1 cellular context compared by ENCODE assay signal in the genomic region with DNA sequence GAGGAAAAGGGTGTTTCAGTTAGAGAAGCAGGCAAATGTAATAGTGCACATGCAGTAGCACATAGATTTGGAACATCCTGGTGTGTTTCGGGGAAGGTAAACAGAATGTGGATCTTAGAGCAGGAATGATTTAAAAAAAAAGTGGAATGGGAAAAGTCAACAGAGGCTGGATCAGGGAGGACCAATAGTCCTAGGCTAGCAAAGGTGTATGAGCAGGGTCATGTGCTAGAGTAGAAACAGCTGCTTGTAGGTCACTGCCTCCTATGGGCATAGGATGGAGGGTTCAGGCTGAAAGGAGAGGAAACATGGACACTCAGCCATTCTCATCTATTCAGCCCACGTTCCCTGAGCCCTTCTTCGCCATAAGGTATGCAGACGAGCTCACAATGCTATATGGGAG.
TF ChIP-seq lines count a peak whose summit lies in the region.

No MANE protein-coding gene starts in this region.

TF ChIP-seq in HepG2, 621 proteins besides CTCF, POLR2A, EP300 and RAD21:
- TF ChIP-seq, protein P1, sequence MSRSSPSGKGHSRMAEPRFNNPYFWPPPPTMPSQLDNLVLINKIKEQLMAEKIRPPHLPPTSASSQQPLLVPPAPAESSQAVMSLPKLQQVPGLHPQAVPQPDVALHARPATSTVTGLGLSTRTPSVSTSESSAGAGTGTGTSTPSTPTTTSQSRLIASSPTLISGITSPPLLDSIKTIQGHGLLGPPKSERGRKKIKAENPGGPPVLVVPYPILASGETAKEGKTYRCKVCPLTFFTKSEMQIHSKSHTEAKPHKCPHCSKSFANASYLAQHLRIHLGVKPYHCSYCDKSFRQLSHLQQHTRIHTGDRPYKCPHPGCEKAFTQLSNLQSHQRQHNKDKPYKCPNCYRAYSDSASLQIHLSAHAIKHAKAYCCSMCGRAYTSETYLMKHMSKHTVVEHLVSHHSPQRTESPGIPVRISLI (CRISPR knock-in tag; IDR thresholded peaks at IDR 0.05; ENCODE audit: borderline replicate concordance): peak; percentile 84; the same call in 1 of the 2 replicates
- no peak for TF ChIP-seq ZNF296 (CRISPR knock-in tag; conservative IDR thresholded peaks at IDR 0.05)
- 0 out of 2 replicates have a peak, but pooled peaks have one; percentile 18 for TF ChIP-seq MXD4 (CRISPR knock-in tag; IDR thresholded peaks at IDR 0.05)
- TF ChIP-seq, protein P2, sequence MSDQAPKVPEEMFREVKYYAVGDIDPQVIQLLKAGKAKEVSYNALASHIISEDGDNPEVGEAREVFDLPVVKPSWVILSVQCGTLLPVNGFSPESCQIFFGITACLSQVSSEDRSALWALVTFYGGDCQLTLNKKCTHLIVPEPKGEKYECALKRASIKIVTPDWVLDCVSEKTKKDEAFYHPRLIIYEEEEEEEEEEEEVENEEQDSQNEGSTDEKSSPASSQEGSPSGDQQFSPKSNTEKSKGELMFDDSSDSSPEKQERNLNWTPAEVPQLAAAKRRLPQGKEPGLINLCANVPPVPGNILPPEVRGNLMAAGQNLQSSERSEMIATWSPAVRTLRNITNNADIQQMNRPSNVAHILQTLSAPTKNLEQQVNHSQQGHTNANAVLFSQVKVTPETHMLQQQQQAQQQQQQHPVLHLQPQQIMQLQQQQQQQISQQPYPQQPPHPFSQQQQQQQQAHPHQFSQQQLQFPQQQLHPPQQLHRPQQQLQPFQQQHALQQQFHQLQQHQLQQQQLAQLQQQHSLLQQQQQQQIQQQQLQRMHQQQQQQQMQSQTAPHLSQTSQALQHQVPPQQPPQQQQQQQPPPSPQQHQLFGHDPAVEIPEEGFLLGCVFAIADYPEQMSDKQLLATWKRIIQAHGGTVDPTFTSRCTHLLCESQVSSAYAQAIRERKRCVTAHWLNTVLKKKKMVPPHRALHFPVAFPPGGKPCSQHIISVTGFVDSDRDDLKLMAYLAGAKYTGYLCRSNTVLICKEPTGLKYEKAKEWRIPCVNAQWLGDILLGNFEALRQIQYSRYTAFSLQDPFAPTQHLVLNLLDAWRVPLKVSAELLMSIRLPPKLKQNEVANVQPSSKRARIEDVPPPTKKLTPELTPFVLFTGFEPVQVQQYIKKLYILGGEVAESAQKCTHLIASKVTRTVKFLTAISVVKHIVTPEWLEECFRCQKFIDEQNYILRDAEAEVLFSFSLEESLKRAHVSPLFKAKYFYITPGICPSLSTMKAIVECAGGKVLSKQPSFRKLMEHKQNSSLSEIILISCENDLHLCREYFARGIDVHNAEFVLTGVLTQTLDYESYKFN (CRISPR knock-in tag; conservative IDR thresholded peaks at IDR 0.05): peak; percentile 35; the same call in 1 of the 2 replicates
- peak; percentile 56 for TF ChIP-seq SAP130 (CRISPR knock-in tag; IDR thresholded peaks at IDR 0.05; ENCODE audit: low read depth)
- no peak for TF ChIP-seq PRMT3 (CRISPR knock-in tag; IDR thresholded peaks at IDR 0.05; ENCODE audit: borderline replicate concordance, low read depth)
- TF ChIP-seq ZNF253 (CRISPR knock-in tag; IDR thresholded peaks at IDR 0.05; ENCODE audit: borderline replicate concordance): no peak
- TF ChIP-seq FOXA3 (CRISPR knock-in tag; IDR thresholded peaks at IDR 0.05): peak; percentile 64
- no peak for TF ChIP-seq FOXO4 (CRISPR knock-in tag; conservative IDR thresholded peaks at IDR 0.05)
- TF ChIP-seq TFAP4 (IDR thresholded peaks at IDR 0.05; ENCODE audit: borderline replicate concordance, low read depth): peak; percentile 84; the same call in 1 of the 2 replicates
- 0 out of 2 replicates have a peak, but pooled peaks have one; percentile 24 for TF ChIP-seq HDAC1 (CRISPR knock-in tag; IDR thresholded peaks at IDR 0.05)
- TF ChIP-seq, protein P3, sequence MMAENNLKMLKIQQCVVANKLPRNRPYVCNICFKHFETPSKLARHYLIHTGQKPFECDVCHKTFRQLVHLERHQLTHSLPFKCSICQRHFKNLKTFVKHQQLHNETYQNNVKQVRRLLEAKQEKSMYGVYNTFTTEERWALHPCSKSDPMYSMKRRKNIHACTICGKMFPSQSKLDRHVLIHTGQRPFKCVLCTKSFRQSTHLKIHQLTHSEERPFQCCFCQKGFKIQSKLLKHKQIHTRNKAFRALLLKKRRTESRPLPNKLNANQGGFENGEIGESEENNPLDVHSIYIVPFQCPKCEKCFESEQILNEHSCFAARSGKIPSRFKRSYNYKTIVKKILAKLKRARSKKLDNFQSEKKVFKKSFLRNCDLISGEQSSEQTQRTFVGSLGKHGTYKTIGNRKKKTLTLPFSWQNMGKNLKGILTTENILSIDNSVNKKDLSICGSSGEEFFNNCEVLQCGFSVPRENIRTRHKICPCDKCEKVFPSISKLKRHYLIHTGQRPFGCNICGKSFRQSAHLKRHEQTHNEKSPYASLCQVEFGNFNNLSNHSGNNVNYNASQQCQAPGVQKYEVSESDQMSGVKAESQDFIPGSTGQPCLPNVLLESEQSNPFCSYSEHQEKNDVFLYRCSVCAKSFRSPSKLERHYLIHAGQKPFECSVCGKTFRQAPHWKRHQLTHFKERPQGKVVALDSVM (CRISPR knock-in tag; IDR thresholded peaks at IDR 0.05): 0 out of 2 replicates have a peak, but pooled peaks have one; percentile 38
- no peak for TF ChIP-seq MTF2 (CRISPR knock-in tag; IDR thresholded peaks at IDR 0.05; ENCODE audit: borderline replicate concordance)
- peak; percentile 68 for TF ChIP-seq TEAD3 (CRISPR knock-in tag; optimal IDR thresholded peaks at IDR 0.05; ENCODE audit: borderline replicate concordance)
- peak; percentile 31; the same call in 1 of the 2 replicates for TF ChIP-seq SMC3 (IDR thresholded peaks at IDR 0.05; ENCODE audit: low read length)
- TF ChIP-seq ZNF567 (CRISPR knock-in tag; IDR thresholded peaks at IDR 0.05; ENCODE audit: borderline replicate concordance): no peak
- TF ChIP-seq SALL1 (CRISPR knock-in tag; IDR thresholded peaks at IDR 0.05): peak; percentile 29; the same call in 1 of the 2 replicates
- no peak for TF ChIP-seq STAT5B (CRISPR knock-in tag; IDR thresholded peaks at IDR 0.05)
- 0 out of 2 replicates have a peak, but pooled peaks have one; percentile 17 for TF ChIP-seq ZNF614 (CRISPR knock-in tag; IDR thresholded peaks at IDR 0.05; ENCODE audit: borderline replicate concordance)
- 0 out of 2 replicates have a peak, but pooled peaks have one; percentile 25 for TF ChIP-seq ARID5B (CRISPR knock-in tag; IDR thresholded peaks at IDR 0.05)
- TF ChIP-seq SIX1 (CRISPR knock-in tag; IDR thresholded peaks at IDR 0.05; ENCODE audit: borderline replicate concordance): no peak
- TF ChIP-seq, protein P4, sequence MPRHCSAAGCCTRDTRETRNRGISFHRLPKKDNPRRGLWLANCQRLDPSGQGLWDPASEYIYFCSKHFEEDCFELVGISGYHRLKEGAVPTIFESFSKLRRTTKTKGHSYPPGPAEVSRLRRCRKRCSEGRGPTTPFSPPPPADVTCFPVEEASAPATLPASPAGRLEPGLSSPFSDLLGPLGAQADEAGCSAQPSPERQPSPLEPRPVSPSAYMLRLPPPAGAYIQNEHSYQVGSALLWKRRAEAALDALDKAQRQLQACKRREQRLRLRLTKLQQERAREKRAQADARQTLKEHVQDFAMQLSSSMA (CRISPR knock-in tag; IDR thresholded peaks at IDR 0.05): no peak
- TF ChIP-seq SP4 (CRISPR knock-in tag; IDR thresholded peaks at IDR 0.05): no peak
- no peak for TF ChIP-seq ZNF550 (CRISPR knock-in tag; IDR thresholded peaks at IDR 0.05; ENCODE audit: borderline replicate concordance)
- no peak for TF ChIP-seq CHD4 (IDR thresholded peaks at IDR 0.05; ENCODE audit: borderline replicate concordance, low read length)
- no peak for TF ChIP-seq TGIF2 (CRISPR knock-in tag; IDR thresholded peaks at IDR 0.05)
- TF ChIP-seq ERF (CRISPR knock-in tag; IDR thresholded peaks at IDR 0.05): no peak
- TF ChIP-seq, protein P5, sequence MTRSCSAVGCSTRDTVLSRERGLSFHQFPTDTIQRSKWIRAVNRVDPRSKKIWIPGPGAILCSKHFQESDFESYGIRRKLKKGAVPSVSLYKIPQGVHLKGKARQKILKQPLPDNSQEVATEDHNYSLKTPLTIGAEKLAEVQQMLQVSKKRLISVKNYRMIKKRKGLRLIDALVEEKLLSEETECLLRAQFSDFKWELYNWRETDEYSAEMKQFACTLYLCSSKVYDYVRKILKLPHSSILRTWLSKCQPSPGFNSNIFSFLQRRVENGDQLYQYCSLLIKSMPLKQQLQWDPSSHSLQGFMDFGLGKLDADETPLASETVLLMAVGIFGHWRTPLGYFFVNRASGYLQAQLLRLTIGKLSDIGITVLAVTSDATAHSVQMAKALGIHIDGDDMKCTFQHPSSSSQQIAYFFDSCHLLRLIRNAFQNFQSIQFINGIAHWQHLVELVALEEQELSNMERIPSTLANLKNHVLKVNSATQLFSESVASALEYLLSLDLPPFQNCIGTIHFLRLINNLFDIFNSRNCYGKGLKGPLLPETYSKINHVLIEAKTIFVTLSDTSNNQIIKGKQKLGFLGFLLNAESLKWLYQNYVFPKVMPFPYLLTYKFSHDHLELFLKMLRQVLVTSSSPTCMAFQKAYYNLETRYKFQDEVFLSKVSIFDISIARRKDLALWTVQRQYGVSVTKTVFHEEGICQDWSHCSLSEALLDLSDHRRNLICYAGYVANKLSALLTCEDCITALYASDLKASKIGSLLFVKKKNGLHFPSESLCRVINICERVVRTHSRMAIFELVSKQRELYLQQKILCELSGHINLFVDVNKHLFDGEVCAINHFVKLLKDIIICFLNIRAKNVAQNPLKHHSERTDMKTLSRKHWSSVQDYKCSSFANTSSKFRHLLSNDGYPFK (CRISPR knock-in tag; IDR thresholded peaks at IDR 0.05; ENCODE audit: borderline replicate concordance): no peak
- TF ChIP-seq NR2F6 (IDR thresholded peaks at IDR 0.05): no peak
- TF ChIP-seq NR2F6 (CRISPR knock-in tag; IDR thresholded peaks at IDR 0.05): no peak
- TF ChIP-seq MEIS1 (CRISPR knock-in tag; IDR thresholded peaks at IDR 0.05; ENCODE audit: borderline replicate concordance): no peak
- 0 out of 2 replicates have a peak, but pooled peaks have one; percentile 35 for TF ChIP-seq FOXA1 (IDR thresholded peaks at IDR 0.05)
- TF ChIP-seq FOXA1 (CRISPR knock-in tag; IDR thresholded peaks at IDR 0.05): peak; percentile 54
- peak; percentile 73 for TF ChIP-seq TFE3 (CRISPR knock-in tag; IDR thresholded peaks at IDR 0.05)
- TF ChIP-seq FOXP1 (IDR thresholded peaks at IDR 0.05): no peak
- peak; percentile 27; the same call in 1 of the 2 replicates for TF ChIP-seq FOXP1 (CRISPR knock-in tag; IDR thresholded peaks at IDR 0.05)
- TF ChIP-seq ZNF431 (CRISPR knock-in tag; IDR thresholded peaks at IDR 0.05; ENCODE audit: borderline replicate concordance, low read depth): no peak
TF ChIP-seq in HepG2: peak in this region for 16.
